ENCODE assay signal across 19 cellular contexts in the genomic region with DNA sequence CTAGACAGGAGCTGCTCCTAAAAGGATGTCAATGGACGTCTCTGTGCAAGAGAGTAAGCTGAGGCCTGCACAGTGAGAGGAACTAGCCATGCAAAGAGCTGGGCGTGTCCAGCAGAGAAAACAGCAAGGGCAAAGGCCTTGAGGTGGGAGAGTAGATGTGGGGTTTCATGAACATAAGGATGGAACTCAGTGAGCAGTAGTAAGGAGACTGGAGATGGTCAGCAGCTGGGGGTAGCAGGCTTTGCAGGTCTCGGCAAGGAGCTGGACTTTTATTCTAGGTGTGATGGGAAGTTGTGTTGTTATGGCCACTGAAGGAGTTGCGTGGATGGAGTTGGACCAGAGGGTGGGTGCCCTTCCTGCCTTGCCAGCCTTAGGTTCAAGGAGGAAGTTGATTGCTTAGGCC.
DNase-seq lines count a peak whose midpoint lies in the region; ATAC-seq and TF ChIP-seq lines count a peak whose summit lies in the region.
"Had no signal": no experiment of that assay in that cellular context is flagged by ENCODE, and none has a peak within 500 bp of the region (broad histone marks: within the 10 kb centered on the region; RNA-seq: fewer than 3 reads in every experiment).

No MANE protein-coding gene starts in this region.

- no peak for TF ChIP-seq POLR2A in vagina (IDR thresholded peaks at IDR 0.05)

- H3K27me3 Mint-ChIP-seq in endodermal cell (ENCODE audit: insufficient read depth): peaks cover 22% of the 10 kb centered on the region
- H3K27me3 Mint-ChIP-seq in neural crest cell (ENCODE audit: low read depth): peaks cover 16% of the 10 kb centered on the region

- H3K4me3 ChIP-seq in right atrium auricular region: no peak overlapping the region
- H3K4me3 ChIP-seq in endodermal cell (ENCODE audit: low read length): no peak overlapping the region
- no peak overlapping the region for H3K4me3 ChIP-seq in vagina

- no peak overlapping the region for H3K27ac ChIP-seq in right atrium auricular region
- no peak overlapping the region for H3K27ac ChIP-seq in endodermal cell (ENCODE audit: low read depth, low read length)
- no peak overlapping the region for H3K27ac ChIP-seq in vagina
- H3K27ac ChIP-seq: prostate gland had no signal

- H3K27me3 ChIP-seq in right atrium auricular region: no peaks in the 10 kb centered on the region
- H3K27me3 ChIP-seq in endodermal cell (ENCODE audit: control insufficient read depth, insufficient read depth, low read length, poor library complexity, severe bottlenecking): peaks cover 20% of the 10 kb centered on the region
- H3K27me3 ChIP-seq in vagina: no peaks in the 10 kb centered on the region

- WGBS in endodermal cell (ENCODE audit: insufficient coverage in 1 of 2, insufficient read length in 1 of 2), 2 experiments: 92 to 100% methylated on average over 2 to 4 of the region's 4 CpGs

- H3K27ac Mint-ChIP-seq in endodermal cell (no peak overlapping the region), neural crest cell (ENCODE audit: unreplicated experiment) (no peak overlapping the region)
- H3K27ac Mint-ChIP-seq: natural killer cell; T-helper 1 cell treated with Interleukin-12 subunit alpha and Interleukin-12 subunit beta and Interleukin-4 antibody, amounts not matched to agents 30 μg/mL and 1 μg/mL, for 36 hours had no signal

- no peaks in the 10 kb centered on the region for H3K36me3 Mint-ChIP-seq in endodermal cell (ENCODE audit: low read depth)
- H3K36me3 Mint-ChIP-seq in neural crest cell (ENCODE audit: low read depth): no peaks in the 10 kb centered on the region
- H3K36me3 Mint-ChIP-seq: natural killer cell had no signal

- no peak overlapping the region for H3K9ac ChIP-seq in endodermal cell (ENCODE audit: extremely low read depth, low read length, poor library complexity, severe bottlenecking)

- intact Hi-C loops in Right ventricle myocardium superior (cut with DNase I): loop anchor here (5.0 kb wide), 1 partner anchor 93 kb away; a partner anchor contains a TSS
- intact Hi-C loops in vagina (cut with DNase I): loop anchor here (5.0 kb wide), 1 partner anchor 83 kb away; no protein-coding TSS in a partner anchor

- H3K36me3 ChIP-seq in right atrium auricular region (no peaks in the 10 kb centered on the region), endodermal cell (ENCODE audit: control insufficient read depth, insufficient read depth, low read length) (no peaks in the 10 kb centered on the region), vagina (no peaks in the 10 kb centered on the region)
- H3K36me3 ChIP-seq: prostate gland had no signal

- peak; percentile 56 for DNase-seq in right atrium auricular region (ENCODE audit: low spot score)
- no peak for DNase-seq in Right ventricle myocardium superior
- peak; percentile 44 for DNase-seq in endodermal cell
- DNase-seq in neural crest cell (ENCODE audit: low read depth, low spot score): no peak
- peak; percentile 84 to 93 for DNase-seq in vagina (ENCODE audit: extremely low spot score in 2 of 2)
- DNase-seq in GM10266 (ENCODE audit: extremely low spot score): no peak
- no peak for DNase-seq in NCI-H146 treated with DMSO at 0.1 percent for 48 hours (lab: John Stamatoyannopoulos, UW; ENCODE audit: unreplicated experiment)
- DNase-seq: activated CD4-positive, alpha-beta T cell treated with anti-CD3 and anti-CD28 coated beads, Interleukin-2, amount 50 U/mL, for 4 hours; activated naive CD4-positive, alpha-beta T cell; HCEC 1CT; MV-4-11; natural killer cell; NCI-H2081 treated with DMSO at 0.1 percent for 48 hours; NCI-H446 treated with DMSO at 0.1 percent for 48 hours; small intestine; stimulated activated CD4-positive, alpha-beta T cell treated with anti-CD3 and anti-CD28 coated beads, Interleukin-4, amount 100 ng/mL, for 24 hours had no signal

- H3K4me1 ChIP-seq in right atrium auricular region (peaks cover 0 to 30% of the 10 kb centered on the region in 2 donors), endodermal cell (ENCODE audit: control insufficient read depth, insufficient read depth, low read length) (no peaks in the 10 kb centered on the region), vagina (peaks cover 39% of the 10 kb centered on the region)
- H3K4me1 ChIP-seq: prostate gland had no signal

- H3K4me3 Mint-ChIP-seq in endodermal cell: no peak overlapping the region
- H3K4me3 Mint-ChIP-seq in neural crest cell: peak overlapping the region; percentile 80
- H3K4me3 Mint-ChIP-seq: natural killer cell had no signal

- ATAC-seq in Right ventricle myocardium superior (ENCODE audit: poor library complexity) (no peak), HG02973 (IDR thresholded peaks at IDR 0.05; ENCODE audit: unreplicated experiment) (no peak)

- H3K9me3 Mint-ChIP-seq in endodermal cell (no peaks in the 10 kb centered on the region), neural crest cell (no peaks in the 10 kb centered on the region)
- H3K9me3 Mint-ChIP-seq: natural killer cell; T-helper 1 cell treated with Interleukin-12 subunit alpha and Interleukin-12 subunit beta and Interleukin-4 antibody, amounts not matched to agents 30 μg/mL and 1 μg/mL, for 36 hours had no signal

- H3K4me1 Mint-ChIP-seq in endodermal cell: no peaks in the 10 kb centered on the region
- peaks cover 20% of the 10 kb centered on the region for H3K4me1 Mint-ChIP-seq in neural crest cell

- H3K9me3 ChIP-seq in right atrium auricular region: no peaks in the 10 kb centered on the region
- H3K9me3 ChIP-seq in endodermal cell (ENCODE audit: control insufficient read depth, low read length): no peaks in the 10 kb centered on the region
- H3K9me3 ChIP-seq in vagina: no peaks in the 10 kb centered on the region
- H3K9me3 ChIP-seq: prostate gland had no signal

- TF ChIP-seq CTCF in right atrium auricular region (IDR thresholded peaks at IDR 0.05) (no peak), endodermal cell (conservative IDR thresholded peaks at IDR 0.05) (no peak), neural crest cell (conservative IDR thresholded peaks at IDR 0.05) (no peak), vagina (IDR thresholded peaks at IDR 0.05) (no peak), GM10266 (IDR thresholded peaks at IDR 0.05; ENCODE audit: control insufficient read depth, insufficient read depth, low read depth, missing control alignments) (no peak)

Comparison
In these comparisons a context has a peak if more than half of its experiments do, and no peak if none do; other contexts are left out.
1. DNase-seq: peak in right atrium auricular region (single experiment), endodermal cell (single experiment) and vagina (2 of 2); none in Right ventricle myocardium superior (single experiment), neural crest cell (single experiment), GM10266 (single experiment) and NCI-H146 treated with DMSO at 0.1 percent for 48 hours (single experiment).